9 cellular contexts compared by ENCODE assay signal in the genomic region with DNA sequence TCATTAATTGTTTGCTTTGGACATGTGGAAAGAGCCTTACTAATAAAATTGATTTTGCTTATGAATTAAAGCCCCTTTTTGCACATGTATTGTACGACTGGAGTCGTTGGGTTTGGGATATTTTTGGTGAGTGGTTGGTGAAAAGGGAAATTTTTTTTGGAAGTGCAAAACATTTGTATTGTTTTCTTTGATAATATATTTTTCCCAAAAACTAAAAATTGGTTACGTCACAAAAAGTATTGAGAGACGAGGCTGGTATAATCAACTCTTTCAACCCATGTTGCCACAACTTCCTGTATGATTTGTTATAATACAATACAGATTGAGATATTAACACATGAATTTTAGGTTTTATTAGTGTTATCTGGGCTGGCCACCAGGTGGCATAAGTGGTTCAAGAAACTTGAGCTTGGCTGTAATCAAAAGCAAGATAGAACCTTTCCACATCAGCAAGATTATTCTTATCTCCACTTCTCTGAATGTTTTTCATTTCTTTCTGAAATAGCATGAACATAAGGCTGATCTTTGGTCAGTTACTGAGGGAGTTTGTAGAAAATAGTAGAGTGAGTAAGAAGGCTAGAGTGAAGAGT. TPM values are rescaled to one million over a fixed set of nuclear protein-coding genes. Genes with fewer than 3 reads are reported as not detected.
DNase-seq lines count a peak whose midpoint lies in the region; ATAC-seq, FAIRE-seq and TF ChIP-seq lines count a peak whose summit lies in the region.
"Had no signal": no experiment of that assay in that cellular context is flagged by ENCODE, and none has a peak within 500 bp of the region (broad histone marks: within the 10 kb centered on the region; RNA-seq: fewer than 3 reads in every experiment).

No MANE protein-coding gene starts in this region.

- H3K27me3 ChIP-seq in GM06990 (replicated peaks; ENCODE audit: control insufficient read depth, insufficient read depth, low read length) (no peaks in the 10 kb centered on the region), astrocyte (ENCODE audit: insufficient read depth, low read length) (no peaks in the 10 kb centered on the region)

- no peaks in the 10 kb centered on the region for H3K9me3 ChIP-seq in astrocyte (ENCODE audit: insufficient read depth, low read depth, low read length)

- H3K9me3 Mint-ChIP-seq in astrocyte (ENCODE audit: unreplicated experiment), result no peaks in the 10 kb centered on the region
- H3K9me3 Mint-ChIP-seq: dendritic cell treated with granulocyte-macrophage colony-stimulating factor and Interleukin-4, amounts not matched to agents 40 ng/mL and 50 ng/mL, for 4 days had no signal

- peak; percentile 61 for TF ChIP-seq CTCF in GM06990 (IDR thresholded peaks at IDR 0.05; ENCODE audit: insufficient read depth, low read length, poor library complexity, severe bottlenecking)
- TF ChIP-seq CTCF in astrocyte (IDR thresholded peaks at IDR 0.05; ENCODE audit: insufficient read depth, low read depth, low read length), result peak; percentile 79

- ATAC-seq in HG02798 (IDR thresholded peaks at IDR 0.05; ENCODE audit: poor library complexity, unreplicated experiment) (no peak), HG03460 (IDR thresholded peaks at IDR 0.05; ENCODE audit: unreplicated experiment) (no peak)

- H3K4me3 Mint-ChIP-seq in astrocyte (ENCODE audit: unreplicated experiment), result no peak overlapping the region
- H3K4me3 Mint-ChIP-seq: dendritic cell treated with granulocyte-macrophage colony-stimulating factor and Interleukin-4, amounts not matched to agents 40 ng/mL and 50 ng/mL, for 4 days had no signal

- H3K79me2 ChIP-seq in astrocyte (ENCODE audit: insufficient read depth, low read length), result no peaks in the 10 kb centered on the region

- H4K20me1 ChIP-seq in astrocyte (ENCODE audit: insufficient read depth, low read length), result peaks cover 46% of the 10 kb centered on the region

- no peak for FAIRE-seq in astrocyte (lab: Jason Lieb, UNC)

- H3K36me3 ChIP-seq in GM06990 (ENCODE audit: control insufficient read depth, insufficient read depth, low read length) (peaks cover 11% of the 10 kb centered on the region), astrocyte (ENCODE audit: insufficient read depth, low read length) (peaks cover 37% of the 10 kb centered on the region)

- H3K4me3 ChIP-seq in GM06990 (replicated peaks; ENCODE audit: low read depth, low read length) (no peak overlapping the region), astrocyte (ENCODE audit: insufficient read depth, low read depth, low read length) (no peak overlapping the region)

- H3K9ac ChIP-seq in astrocyte (ENCODE audit: low read length), result no peak overlapping the region

- no peak overlapping the region for H3K4me2 ChIP-seq in astrocyte (ENCODE audit: low read length)

- H3K27ac Mint-ChIP-seq in astrocyte (ENCODE audit: unreplicated experiment), result no peak overlapping the region
- H3K27ac Mint-ChIP-seq: dendritic cell treated with granulocyte-macrophage colony-stimulating factor and Interleukin-4, amounts not matched to agents 40 ng/mL and 50 ng/mL, for 4 days had no signal

- H3K4me1 Mint-ChIP-seq in astrocyte (ENCODE audit: low read depth, unreplicated experiment), result peaks cover 6% of the 10 kb centered on the region

- peaks cover 5% of the 10 kb centered on the region for H3K36me3 Mint-ChIP-seq in astrocyte (ENCODE audit: low read depth, unreplicated experiment)

- H3K27ac ChIP-seq in astrocyte (ENCODE audit: low read depth, low read length), result no peak overlapping the region

- H3K27me3 Mint-ChIP-seq in astrocyte (ENCODE audit: low read depth, unreplicated experiment), result no peaks in the 10 kb centered on the region
- H3K27me3 Mint-ChIP-seq: dendritic cell treated with granulocyte-macrophage colony-stimulating factor and Interleukin-4, amounts not matched to agents 40 ng/mL and 50 ng/mL, for 4 days had no signal

- H2AFZ ChIP-seq in astrocyte (ENCODE audit: low read depth, low read length), result no peak overlapping the region

- DNase-seq in GM06990 (ENCODE audit: extremely low read depth, insufficient read length) (no peak), NCI-H1105 (lab: John Stamatoyannopoulos, UW) (peak; percentile 62), T-helper 2 cell (peak; percentile 17 to 75 (median 44)), astrocyte (ENCODE audit: low read depth) (peak; percentile 40), iPS-NIHi11 (ENCODE audit: low spot score) (peak; percentile 42)
- DNase-seq in stimulated activated CD4-positive, alpha-beta T cell treated with anti-CD3 and anti-CD28 coated beads, Interleukin-1b, Interleukin-23, amount 100 ng/mL, for 1 hour (ENCODE audit: low read depth in 2 of 2), result peak; percentile 23 to 27

- H3K4me1 ChIP-seq in astrocyte (ENCODE audit: insufficient read depth, low read length), result no peaks in the 10 kb centered on the region

RNA-seq across cellular contexts. Expression of a gene that starts 8.7 kb away (rescaled TPM):
- total RNA-seq in astrocyte, result 28.6 and 31.2 TPM in 2 replicates

RNA-seq across cellular contexts. Expression of a gene that starts 42.7 kb away (rescaled TPM):
- total RNA-seq in astrocyte, result not detected in 2 replicates
